In the genomic region with DNA sequence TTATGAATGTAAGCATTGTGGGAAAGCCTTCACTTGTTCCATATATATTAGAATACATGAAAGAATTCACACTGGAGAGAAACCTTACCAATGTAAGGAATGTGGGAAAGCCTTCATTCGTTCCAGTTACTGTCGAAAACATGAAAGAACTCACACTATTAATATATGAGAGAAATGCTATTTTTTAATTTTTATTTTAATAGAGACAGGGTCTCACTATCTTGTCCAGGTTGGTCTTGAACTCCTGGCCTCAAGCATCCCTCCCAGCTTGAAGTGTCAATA, we compare ENCODE assay signal across 27 cellular contexts. TPM values are rescaled to one million over a fixed set of nuclear protein-coding genes. Genes with fewer than 3 reads are reported as not detected.
DNase-seq lines count a peak whose midpoint lies in the region; ATAC-seq, FAIRE-seq and TF ChIP-seq lines count a peak whose summit lies in the region.
"Had no signal": no experiment of that assay in that cellular context is flagged by ENCODE, and none has a peak within 500 bp of the region (broad histone marks: within the 10 kb centered on the region; RNA-seq: fewer than 3 reads in every experiment).

No MANE protein-coding gene starts in this region.

- TF ChIP-seq POLR2A in right lobe of liver (IDR thresholded peaks at IDR 0.05), result no peak
- no peak for TF ChIP-seq POLR2A in K562 (conservative IDR thresholded peaks at IDR 0.05)

- ATAC-seq in right lobe of liver, result no peak
- ATAC-seq in K562, result no peak
- ATAC-seq in naive thymus-derived CD4-positive, alpha-beta T cell, result no peak
- ATAC-seq: A549; CD8-positive, alpha-beta T cell; GM12878 had no signal

- intact Hi-C loops in right lobe of liver (cut with DNase I), result no loop called here
- intact Hi-C loops in K562 (cut with micrococcal nuclease), result no loop called here
- intact Hi-C loops in naive thymus-derived CD4-positive, alpha-beta T cell (cut with micrococcal nuclease), result no loop called here

- in situ Hi-C loops in K562 (cut with MboI), result no loop called here

- peaks cover 0 to 4% (median 0%) of the 10 kb centered on the region in 7 donors for H3K4me1 Mint-ChIP-seq in naive thymus-derived CD4-positive, alpha-beta T cell

- no peak overlapping the region for H3K27ac ChIP-seq in liver (ENCODE audit: low read depth in 1 of 2, low read length in 2 of 2)
- H3K27ac ChIP-seq in right lobe of liver, result no peak overlapping the region
- no peak overlapping the region for H3K27ac ChIP-seq in HEK293 (ENCODE audit: extremely low read depth, low read depth, low read length)
- H3K27ac ChIP-seq in K562 (ENCODE audit: extremely low read depth, low read depth, low read length), result no peak overlapping the region
- H3K27ac ChIP-seq in subcutaneous abdominal adipose tissue (ENCODE audit: low read depth, low read length), result no peak overlapping the region
- H3K27ac ChIP-seq in naive thymus-derived CD4-positive, alpha-beta T cell (ENCODE audit: low read depth, low read length), result no peak overlapping the region
- H3K27ac ChIP-seq: 22Rv1, A549, C4-2B had no signal

- TF ChIP-seq CTCF in liver (IDR thresholded peaks at IDR 0.05; ENCODE audit: low read depth, low read length, missing input control) (no peak), right lobe of liver (IDR thresholded peaks at IDR 0.05) (no peak), HEK293 (tag by site-specific recombination; IDR thresholded peaks at IDR 0.05) (no peak), K562 (IDR thresholded peaks at IDR 0.05 in 2 of 3, conservative IDR thresholded peaks at IDR 0.05 in 1 of 3; ENCODE audit: insufficient read depth in 2 of 3, low read depth in 1 of 3, low read length in 3 of 3) (no peak)

- H3K4me3 ChIP-seq in liver (ENCODE audit: low read depth in 1 of 3, low read length in 3 of 3) (peak overlapping the region in 2 of 3 donors; percentile 58 to 62), right lobe of liver (no peak overlapping the region), HEK293 (ENCODE audit: low read depth, low read length) (no peak overlapping the region), K562 (no peak overlapping the region), subcutaneous abdominal adipose tissue (ENCODE audit: low read depth in 1 of 5, low read length in 5 of 5) (peak overlapping the region in 4 of 5 donors; percentile 18 to 39 (median 34))
- no peak overlapping the region for H3K4me3 ChIP-seq in naive thymus-derived CD4-positive, alpha-beta T cell (ENCODE audit: low read length)
- H3K4me3 ChIP-seq: A549, GM12878 had no signal

- H3K27me3 ChIP-seq in liver (ENCODE audit: control insufficient read depth in 4 of 4, insufficient read depth in 4 of 4, low read length in 3 of 4), result no peaks in the 10 kb centered on the region
- H3K27me3 ChIP-seq in right lobe of liver, result no peaks in the 10 kb centered on the region
- H3K27me3 ChIP-seq in K562 (ENCODE audit: control insufficient read depth in 2 of 2, insufficient read depth in 2 of 2, low read length in 2 of 2), result no peaks in the 10 kb centered on the region; a peak in 1 of 5 replicates
- peaks cover 0 to 5% (median 0%) of the 10 kb centered on the region in 5 donors for H3K27me3 ChIP-seq in subcutaneous abdominal adipose tissue (ENCODE audit: control insufficient read depth in 5 of 5, insufficient read depth in 4 of 5, low read length in 5 of 5)
- no peaks in the 10 kb centered on the region for H3K27me3 ChIP-seq in naive thymus-derived CD4-positive, alpha-beta T cell (ENCODE audit: control insufficient read depth in 2 of 2, insufficient read depth in 2 of 2, low read length in 2 of 2)

- no peaks in the 10 kb centered on the region for H3K79me2 ChIP-seq in K562 (ENCODE audit: control insufficient read depth, insufficient read depth, low read length)

- CTCF ChIA-PET in HEK293 (lab: Yijun Ruan, JAX), result interaction anchor here (0.6 to 1.2 kb wide), 3 partner anchors 10 to 331 kb away, joined by 3 to 6 read pairs (median 6); no protein-coding TSS in a partner anchor
- CTCF ChIA-PET in K562 (lab: Yijun Ruan, JAX; ENCODE audit: low intra/inter-chr PET ratio), result no interaction called here
- CTCF ChIA-PET in naive thymus-derived CD4-positive, alpha-beta T cell (lab: Charles Lee), result interaction anchor here (1.3 kb wide), 1 partner anchor 9 kb away, joined by 5 read pairs; a partner anchor contains a TSS

- H3K27ac Mint-ChIP-seq in naive thymus-derived CD4-positive, alpha-beta T cell, result no peak overlapping the region
- H3K27ac Mint-ChIP-seq: B cell; CD4-positive, alpha-beta T cell; CD8-positive, alpha-beta T cell had no signal

- H3K4me1 ChIP-seq in liver (ENCODE audit: control insufficient read depth in 4 of 4, insufficient read depth in 4 of 4, low read length in 3 of 4), result no peaks in the 10 kb centered on the region
- H3K4me1 ChIP-seq in right lobe of liver, result no peaks in the 10 kb centered on the region
- no peaks in the 10 kb centered on the region for H3K4me1 ChIP-seq in HEK293 (ENCODE audit: control insufficient read depth, insufficient read depth, low read length)
- H3K4me1 ChIP-seq in K562 (replicated peaks in 1 of 2; ENCODE audit: control insufficient read depth in 2 of 2, insufficient read depth in 2 of 2, low read length in 2 of 2), result no peaks in the 10 kb centered on the region
- peaks cover 0 to 7% (median 0%) of the 10 kb centered on the region in 5 donors for H3K4me1 ChIP-seq in subcutaneous abdominal adipose tissue (ENCODE audit: control insufficient read depth in 5 of 5, insufficient read depth in 5 of 5, low read length in 5 of 5)
- no peaks in the 10 kb centered on the region for H3K4me1 ChIP-seq in naive thymus-derived CD4-positive, alpha-beta T cell (ENCODE audit: control insufficient read depth in 2 of 2, insufficient read depth in 2 of 2, low read length in 2 of 2)
- H3K4me1 ChIP-seq: A549, Caco-2 had no signal

- H3K36me3 ChIP-seq in liver (ENCODE audit: control insufficient read depth in 4 of 4, insufficient read depth in 3 of 4, low read depth in 1 of 4, low read length in 3 of 4) (peaks cover 0 to 28% (median 16%) of the 10 kb centered on the region in 4 donors), right lobe of liver (no peaks in the 10 kb centered on the region), HEK293 (ENCODE audit: control insufficient read depth in 2 of 2, insufficient read depth in 1 of 2, low read length in 2 of 2) (no peaks in the 10 kb centered on the region), K562 (ENCODE audit: control insufficient read depth, insufficient read depth, low read length) (no peaks in the 10 kb centered on the region), subcutaneous abdominal adipose tissue (ENCODE audit: control insufficient read depth in 5 of 5, insufficient read depth in 5 of 5, low read length in 5 of 5) (peaks cover 10 to 19% (median 13%) of the 10 kb centered on the region in 5 donors)
- peaks cover 0 to 7% (median 0%) of the 10 kb centered on the region in 3 experiments for H3K36me3 ChIP-seq in naive thymus-derived CD4-positive, alpha-beta T cell (ENCODE audit: control insufficient read depth in 2 of 3, insufficient read depth in 3 of 3, low read length in 3 of 3)

- DNase-seq in right lobe of liver (no peak), K562 (ENCODE audit: extremely low read depth in 1 of 4, low spot score in 3 of 4) (no peak), DMS153 (lab: John Stamatoyannopoulos, UW) (no peak)
- DNase-seq in activated CD4-positive, CD25-positive, alpha-beta regulatory T cell treated with anti-CD3 and anti-CD28 coated beads, Interleukin-2, amount 50 U/mL, for 72 hours, result no peak
- DNase-seq in naive thymus-derived CD4-positive, alpha-beta T cell, result no peak
- DNase-seq: AML-193; Caco-2; Calu3; CD4-positive, alpha-beta T cell; CD8-positive, alpha-beta T cell; DMS79; DND-41; EL; GDM1 had no signal

- no peaks in the 10 kb centered on the region for H3K27me3 Mint-ChIP-seq in naive thymus-derived CD4-positive, alpha-beta T cell
- H3K27me3 Mint-ChIP-seq: B cell; CD4-positive, alpha-beta T cell had no signal

- no peak overlapping the region for H2AFZ ChIP-seq in K562 (ENCODE audit: low read depth, low read length)

- BruUV-seq in K562 (replicated peaks; lab: Mats Ljungman, UMichigan), result no TSS peak

- no peak for TF ChIP-seq RAD21 in liver (IDR thresholded peaks at IDR 0.05)
- TF ChIP-seq RAD21 in K562 (CRISPR knock-in tag; conservative IDR thresholded peaks at IDR 0.05 in 1 of 2, IDR thresholded peaks at IDR 0.05 in 1 of 2), result no peak

- H3K9ac ChIP-seq in liver (ENCODE audit: low read depth in 1 of 2, low read length in 2 of 2) (no peak overlapping the region), K562 (ENCODE audit: insufficient read depth in 1 of 2, low read depth in 2 of 2, low read length in 2 of 2) (no peak overlapping the region), subcutaneous abdominal adipose tissue (ENCODE audit: low read length in 5 of 5) (no peak overlapping the region)

- H3K4me3 Mint-ChIP-seq in naive thymus-derived CD4-positive, alpha-beta T cell, result no peak overlapping the region
- H3K4me3 Mint-ChIP-seq: B cell; CD4-positive, alpha-beta T cell; CD8-positive, alpha-beta T cell had no signal

- no peak for TF ChIP-seq EP300 in K562 (IDR thresholded peaks at IDR 0.05; ENCODE audit: low read length)

- POLR2A ChIA-PET in HEK293 (lab: Yijun Ruan, JAX), result no interaction called here
- POLR2A ChIA-PET in K562 (lab: Yijun Ruan, JAX), result interaction anchor here (0.7 kb wide), 1 partner anchor 39 kb away, joined by 3 read pairs; no protein-coding TSS in a partner anchor
- POLR2A ChIA-PET in naive thymus-derived CD4-positive, alpha-beta T cell (lab: Charles Lee), result no interaction called here

- peaks cover 24 to 57% (median 27%) of the 10 kb centered on the region in 4 donors for H3K9me3 ChIP-seq in liver (ENCODE audit: control insufficient read depth in 4 of 4, low read length in 3 of 4)
- peaks cover 0 to 20% (median 8%) of the 10 kb centered on the region in 4 donors for H3K9me3 ChIP-seq in right lobe of liver
- no peaks in the 10 kb centered on the region for H3K9me3 ChIP-seq in HEK293 (ENCODE audit: control insufficient read depth, insufficient read depth, low read depth, low read length)
- H3K9me3 ChIP-seq in K562 (replicated peaks; ENCODE audit: control insufficient read depth, insufficient read depth, low read depth, low read length), result peaks cover 14% of the 10 kb centered on the region
- peaks cover 16 to 29% (median 25%) of the 10 kb centered on the region in 5 donors for H3K9me3 ChIP-seq in subcutaneous abdominal adipose tissue (ENCODE audit: control insufficient read depth in 5 of 5, low read length in 5 of 5)
- peaks cover 3 to 59% (median 30%) of the 10 kb centered on the region in 3 experiments for H3K9me3 ChIP-seq in naive thymus-derived CD4-positive, alpha-beta T cell (ENCODE audit: control insufficient read depth in 2 of 3, low read length in 3 of 3)

- H3K4me2 ChIP-seq in K562 (ENCODE audit: insufficient read depth, low read length), result no peak overlapping the region
- H3K4me2 ChIP-seq: A549 had no signal

- 94% methylated on average over 2 of the region's 2 CpGs for WGBS in liver
- WGBS in right lobe of liver (ENCODE audit: insufficient coverage, low coverage, low lambda C conversion rate, missing lambda C conversion rate), result 93% methylated on average over 2 of the region's 2 CpGs
- 11% methylated on average over 2 of the region's 2 CpGs for WGBS in K562 (ENCODE audit: insufficient coverage, low coverage, missing lambda C conversion rate)

- no peak for FAIRE-seq in K562 (lab: Jason Lieb, UNC)
- FAIRE-seq: A549, D721Med, GM12878, GM12892, GM18507 had no signal

- H3K9me1 ChIP-seq in K562 (ENCODE audit: control insufficient read depth, insufficient read depth, low read length), result no peaks in the 10 kb centered on the region

- H3K36me3 Mint-ChIP-seq in naive thymus-derived CD4-positive, alpha-beta T cell, result peaks cover 14 to 32% (median 30%) of the 10 kb centered on the region in 5 donors

- peaks cover 4 to 76% (median 35%) of the 10 kb centered on the region in 11 donors for H3K9me3 Mint-ChIP-seq in naive thymus-derived CD4-positive, alpha-beta T cell

- H4K20me1 ChIP-seq in K562 (replicated peaks; ENCODE audit: control insufficient read depth, insufficient read depth, low read length), result no peaks in the 10 kb centered on the region

RNA-seq across cellular contexts. Expression of a gene that starts 7.0 kb away (rescaled TPM):
- total RNA-seq in liver (1 to 10 TPM; 7.2 to 8.5 TPM), right lobe of liver (1 to 10 TPM; 2.0 to 5.6 (median 3.7) TPM), K562 (2014; rRNA removed) (13.4 and 18.1 TPM in 2 replicates), K562 (2014; rRNA removed; fragmentation: Illumina TruSeq; extraction: Trizol) (32.6 and 36.4 TPM in 2 replicates), K562 (2015; rRNA removed; fragmentation: Illumina TruSeq; extraction: Trizol) (25.3 and 26.9 TPM in 2 replicates), K562 (2021) (19.1 and 19.3 TPM in 2 replicates)
- polyA plus RNA-seq in liver (1 to 10 TPM; 1.3 to 1.5 TPM), K562 (2011; rRNA removed) (16.6 and 19.5 TPM in 2 replicates), K562 (2014; fragmentation: Illumina TruSeq; extraction: Trizol) (12.1 and 12.7 TPM in 2 replicates), K562 (2014; fragmentation: Nextera tagmentation; extraction: Ambion mirVana) (1 to 10 TPM; 5.9 to 6.1 TPM), K562 (2014; rRNA removed) (12.2 and 13.3 TPM in 2 replicates)
- total RNA-seq in K562 (2011; cell fraction: chromatin; rRNA removed; ENCODE audit: low replicate concordance), result 40.8 and 110 TPM in 2 replicates
- total RNA-seq in K562 (2011; cell fraction: nucleolus; rRNA removed), result 29.2 and 39.6 TPM in 2 replicates
- total RNA-seq in K562 (2011; cell fraction: nucleoplasm; rRNA removed), result 54.2 and 68.9 TPM in 2 replicates
- 3.1 and 6.3 TPM in 2 replicates for polyA plus RNA-seq in K562 (2011; cell fraction: cytosol; rRNA removed)
- 18.1 and 18.4 TPM in 2 replicates for polyA plus RNA-seq in K562 (2011; cell fraction: nucleus; rRNA removed)
- 7.3 and 8.4 TPM in 2 replicates for polyA plus RNA-seq in K562 (2012)
- 38.9 and 51.8 TPM in 2 replicates for polyA minus RNA-seq in K562 (2011; rRNA and poly(A)+ RNA removed)
- 20.8 and 30.1 TPM in 2 replicates for polyA minus RNA-seq in K562 (2011; cell fraction: cytosol; rRNA and poly(A)+ RNA removed)
- polyA minus RNA-seq in K562 (2011; cell fraction: nucleus; rRNA and poly(A)+ RNA removed), result 12.4 and 22.0 TPM in 2 replicates
- total RNA-seq in naive thymus-derived CD4-positive, alpha-beta T cell, result 10 to 100 TPM; 10.4 to 19.5 (median 16.0) TPM
- 1 to 10 TPM; 2.1 to 5.5 TPM for polyA plus RNA-seq in naive thymus-derived CD4-positive, alpha-beta T cell

RNA-seq across cellular contexts. Expression of a gene that starts 8.7 kb away (rescaled TPM):
- total RNA-seq in liver (1 to 10 TPM in 1 of 2 donors, under 1 TPM in 1; 0.98 to 1.8 TPM), right lobe of liver (1 to 10 TPM in 2 of 6 experiments, under 1 TPM in 4; 0.37 to 1.3 (median 0.98) TPM), K562 (2014; rRNA removed) (0.27 and 0.53 TPM in 2 replicates), K562 (2014; rRNA removed; fragmentation: Illumina TruSeq; extraction: Trizol) (0.61 and 0.95 TPM in 2 replicates), K562 (2015; rRNA removed; fragmentation: Illumina TruSeq; extraction: Trizol) (0.34 and 0.65 TPM in 2 replicates), K562 (2021) (0.38 and 0.51 TPM in 2 replicates)
- polyA plus RNA-seq in liver (under 1 TPM; 0.24 to 0.51 TPM), K562 (2011; rRNA removed) (0.56 and 0.70 TPM in 2 replicates), K562 (2014; fragmentation: Illumina TruSeq; extraction: Trizol) (0.25 and 0.28 TPM in 2 replicates), K562 (2014; fragmentation: Nextera tagmentation; extraction: Ambion mirVana) (under 1 TPM in 1 of 2 experiments, not detected in 1; 0.24 TPM), K562 (2014; rRNA removed) (0.19 and 0.22 TPM in 2 replicates)
- total RNA-seq in K562 (2011; cell fraction: chromatin; rRNA removed; ENCODE audit: low replicate concordance), result 2.3 and 4.6 TPM in 2 replicates
- 0.83 and 2.2 TPM in 2 replicates for total RNA-seq in K562 (2011; cell fraction: nucleolus; rRNA removed)
- 3.0 and 3.8 TPM in 2 replicates for total RNA-seq in K562 (2011; cell fraction: nucleoplasm; rRNA removed)
- polyA plus RNA-seq in K562 (2011; cell fraction: cytosol; rRNA removed), result 0.29 TPM in 1 of 2 replicates, not detected in the other
- 0.63 and 1.5 TPM in 2 replicates for polyA plus RNA-seq in K562 (2011; cell fraction: nucleus; rRNA removed)
- polyA plus RNA-seq in K562 (2012), result 0.18 and 0.42 TPM in 2 replicates
- 1.6 and 2.8 TPM in 2 replicates for polyA minus RNA-seq in K562 (2011; rRNA and poly(A)+ RNA removed)
- 0.55 TPM in 1 of 2 replicates, not detected in the other for polyA minus RNA-seq in K562 (2011; cell fraction: cytosol; rRNA and poly(A)+ RNA removed)
- 0.94 and 1.6 TPM in 2 replicates for polyA minus RNA-seq in K562 (2011; cell fraction: nucleus; rRNA and poly(A)+ RNA removed)
- 1 to 10 TPM in 4 of 5 experiments, under 1 TPM in 1; 0.92 to 6.1 (median 1.9) TPM for total RNA-seq in naive thymus-derived CD4-positive, alpha-beta T cell
- polyA plus RNA-seq in naive thymus-derived CD4-positive, alpha-beta T cell, result under 1 TPM; 0.44 to 0.52 TPM
- total RNA-seq: A172, G401 had no signal
- polyA plus RNA-seq: A549 had no signal

RNA-seq across cellular contexts. Expression of a gene that starts 40.2 kb away (rescaled TPM):
- 1 to 10 TPM; 7.1 to 7.4 TPM for total RNA-seq in liver
- polyA plus RNA-seq in liver, result 1 to 10 TPM; 1.8 to 4.2 TPM
- 1 to 10 TPM; 2.6 to 4.4 (median 3.2) TPM for total RNA-seq in right lobe of liver
- total RNA-seq in K562 (2011; cell fraction: chromatin; rRNA removed; ENCODE audit: low replicate concordance), result 20.6 and 66.2 TPM in 2 replicates
- total RNA-seq in K562 (2011; cell fraction: nucleolus; rRNA removed), result 11.5 and 20.8 TPM in 2 replicates
- total RNA-seq in K562 (2011; cell fraction: nucleoplasm; rRNA removed), result 23.3 and 24.1 TPM in 2 replicates
- 7.8 and 8.2 TPM in 2 replicates for total RNA-seq in K562 (2014; rRNA removed)
- 12.0 and 12.2 TPM in 2 replicates for total RNA-seq in K562 (2014; rRNA removed; fragmentation: Illumina TruSeq; extraction: Trizol)
- 10.4 and 14.0 TPM in 2 replicates for total RNA-seq in K562 (2015; rRNA removed; fragmentation: Illumina TruSeq; extraction: Trizol)
- total RNA-seq in K562 (2021), result 5.6 and 5.7 TPM in 2 replicates
- 10.5 and 11.1 TPM in 2 replicates for polyA plus RNA-seq in K562 (2011; rRNA removed)
- 1.3 and 2.1 TPM in 2 replicates for polyA plus RNA-seq in K562 (2011; cell fraction: cytosol; rRNA removed)
- 22.4 and 23.3 TPM in 2 replicates for polyA plus RNA-seq in K562 (2011; cell fraction: nucleus; rRNA removed)
- polyA plus RNA-seq in K562 (2012), result 3.4 and 5.7 TPM in 2 replicates
- 6.4 and 8.3 TPM in 2 replicates for polyA plus RNA-seq in K562 (2014; fragmentation: Illumina TruSeq; extraction: Trizol)
- 1 to 10 TPM; 1.9 to 3.3 TPM for polyA plus RNA-seq in K562 (2014; fragmentation: Nextera tagmentation; extraction: Ambion mirVana)
- 7.0 and 7.4 TPM in 2 replicates for polyA plus RNA-seq in K562 (2014; rRNA removed)
- polyA minus RNA-seq in K562 (2011; rRNA and poly(A)+ RNA removed), result 21.8 and 32.6 TPM in 2 replicates
- 4.3 and 8.7 TPM in 2 replicates for polyA minus RNA-seq in K562 (2011; cell fraction: cytosol; rRNA and poly(A)+ RNA removed)
- polyA minus RNA-seq in K562 (2011; cell fraction: nucleus; rRNA and poly(A)+ RNA removed), result 21.7 and 40.3 TPM in 2 replicates
- 10 to 100 TPM in 2 of 5 experiments, 1 to 10 TPM in 3; 3.9 to 23.8 (median 7.1) TPM for total RNA-seq in naive thymus-derived CD4-positive, alpha-beta T cell
- polyA plus RNA-seq in naive thymus-derived CD4-positive, alpha-beta T cell, result 1 to 10 TPM; 6.6 to 6.8 TPM

RNA-seq across cellular contexts. Expression of a gene that starts 41.5 kb away (rescaled TPM):
- total RNA-seq in liver (1 to 10 TPM; 2.0 to 2.4 TPM), right lobe of liver (1 to 10 TPM in 2 of 6 experiments, under 1 TPM in 4; 0.43 to 1.3 (median 0.66) TPM), K562 (2014; rRNA removed) (0.18 TPM in 1 of 2 replicates, not detected in the other), K562 (2014; rRNA removed; fragmentation: Illumina TruSeq; extraction: Trizol) (0.11 and 0.13 TPM in 2 replicates), K562 (2015; rRNA removed; fragmentation: Illumina TruSeq; extraction: Trizol) (not detected in 2 replicates), K562 (2021) (0.11 TPM in 2 replicates)
- polyA plus RNA-seq in liver (under 1 TPM; 0.33 to 0.61 TPM), K562 (2011; rRNA removed) (0.10 and 0.16 TPM in 2 replicates), K562 (2014; fragmentation: Illumina TruSeq; extraction: Trizol) (0.07 TPM in 1 of 2 replicates, not detected in the other), K562 (2014; fragmentation: Nextera tagmentation; extraction: Ambion mirVana) (under 1 TPM in 1 of 2 experiments, not detected in 1; 0.04 TPM), K562 (2014; rRNA removed) (not detected in 2 replicates)
- 0.30 and 0.46 TPM in 2 replicates for total RNA-seq in K562 (2011; cell fraction: chromatin; rRNA removed; ENCODE audit: low replicate concordance)
- 0.17 and 0.26 TPM in 2 replicates for total RNA-seq in K562 (2011; cell fraction: nucleolus; rRNA removed)
- total RNA-seq in K562 (2011; cell fraction: nucleoplasm; rRNA removed), result 0.29 and 0.46 TPM in 2 replicates
- polyA plus RNA-seq in K562 (2011; cell fraction: cytosol; rRNA removed), result not detected in 2 replicates
- 0.06 and 0.11 TPM in 2 replicates for polyA plus RNA-seq in K562 (2011; cell fraction: nucleus; rRNA removed)
- polyA plus RNA-seq in K562 (2012), result 0.04 and 0.07 TPM in 2 replicates
- polyA minus RNA-seq in K562 (2011; rRNA and poly(A)+ RNA removed), result 0.07 and 0.33 TPM in 2 replicates
- not detected in 2 replicates for polyA minus RNA-seq in K562 (2011; cell fraction: cytosol; rRNA and poly(A)+ RNA removed)
- not detected in 2 replicates for polyA minus RNA-seq in K562 (2011; cell fraction: nucleus; rRNA and poly(A)+ RNA removed)
- total RNA-seq in naive thymus-derived CD4-positive, alpha-beta T cell, result 10 to 100 TPM in 4 of 5 experiments, 1 to 10 TPM in 1; 5.6 to 22.5 (median 14.1) TPM
- 1 to 10 TPM; 4.7 to 6.1 TPM for polyA plus RNA-seq in naive thymus-derived CD4-positive, alpha-beta T cell
- total RNA-seq: A172 had no signal
- polyA plus RNA-seq: A549 had no signal

Comparison
In these comparisons a context has a peak if more than half of its experiments do, and no peak if none do; other contexts are left out.
1. H3K4me3 ChIP-seq: peak in liver (2 of 3) and subcutaneous abdominal adipose tissue (4 of 5); none in right lobe of liver (0 of 3), HEK293 (single experiment), K562 (single experiment) and naive thymus-derived CD4-positive, alpha-beta T cell (single experiment).